In the genomic region with DNA sequence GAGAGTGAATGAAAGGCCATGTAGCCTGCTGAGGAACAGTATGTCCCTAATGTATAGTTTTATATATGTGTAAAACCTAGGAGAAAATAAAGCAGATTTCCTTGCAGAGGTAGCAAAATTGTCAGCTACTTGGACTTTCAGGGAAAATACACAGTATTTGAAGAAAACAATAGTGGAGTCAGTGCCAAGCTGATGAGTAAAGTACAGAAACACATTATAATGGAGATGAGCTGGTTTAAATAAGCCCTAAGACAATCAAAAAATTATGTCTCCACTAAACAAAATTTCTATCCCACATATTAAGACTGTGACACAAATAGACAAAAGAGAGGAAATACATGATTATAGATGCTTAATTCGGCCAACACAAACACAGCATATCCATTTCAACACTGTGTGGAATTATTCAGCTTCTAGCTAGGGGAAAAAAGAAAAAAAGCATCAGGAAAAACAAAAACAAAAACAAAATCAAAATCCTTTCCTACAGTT, we compare ENCODE assay signal across 10 cellular contexts.
A peak's percentile ranks its signal among the peaks of the same experiment; 100 is the strongest.
DNase-seq lines count a peak whose midpoint lies in the region; ATAC-seq and TF ChIP-seq lines count a peak whose summit lies in the region.
"Had no signal": no experiment of that assay in that cellular context is flagged by ENCODE, and none has a peak within 500 bp of the region (broad histone marks: within the 10 kb centered on the region; RNA-seq: fewer than 3 reads in every experiment).

No MANE protein-coding gene starts in this region.

- H3K9me3 Mint-ChIP-seq in activated CD8-positive, alpha-beta memory T cell treated with anti-CD3 and anti-CD28 coated beads, Interleukin-2, amount 10 ng/mL, durations not matched to agents 7 days and 5 days (ENCODE audit: low read depth), result peaks cover 13% of the 10 kb centered on the region
- H3K9me3 Mint-ChIP-seq in T-cell, result peaks cover 0 to 17% (median 6%) of the 10 kb centered on the region in 3 donors

- peaks cover 11% of the 10 kb centered on the region for H3K4me1 ChIP-seq in mucosa of descending colon (ENCODE audit: low read depth)

- H3K36me3 ChIP-seq in mucosa of descending colon (ENCODE audit: low read depth), result no peaks in the 10 kb centered on the region

- CTCF ChIA-PET in activated CD8-positive, alpha-beta memory T cell treated with anti-CD3 and anti-CD28 coated beads, Interleukin-2, amount 10 ng/mL, durations not matched to agents 7 days and 5 days (lab: Charles Lee), result interaction anchor here (0.9 to 2.6 kb wide), 6 partner anchors 9 to 75 kb away, joined by 3 to 10 read pairs (median 6); no protein-coding TSS in a partner anchor
- CTCF ChIA-PET in T-cell (lab: Charles Lee), result interaction anchor here in 1 of 2 donors (0.6 to 1.6 kb wide), 7 partner anchors 9 to 233 kb away, joined by 3 to 7 read pairs (median 3); partner anchors contain the start of gene MAML2

- H3K4me1 Mint-ChIP-seq in activated CD8-positive, alpha-beta memory T cell treated with anti-CD3 and anti-CD28 coated beads, Interleukin-2, amount 10 ng/mL, durations not matched to agents 7 days and 5 days, result peaks cover 55% of the 10 kb centered on the region
- peaks cover 81 to 85% (median 83%) of the 10 kb centered on the region in 3 donors for H3K4me1 Mint-ChIP-seq in T-cell

- H3K36me3 Mint-ChIP-seq in activated CD8-positive, alpha-beta memory T cell treated with anti-CD3 and anti-CD28 coated beads, Interleukin-2, amount 10 ng/mL, durations not matched to agents 7 days and 5 days, result peaks cover 33% of the 10 kb centered on the region
- peaks cover 44% of the 10 kb centered on the region for H3K36me3 Mint-ChIP-seq in T-cell

- peak overlapping the region; percentile 40 for H3K4me3 Mint-ChIP-seq in activated CD8-positive, alpha-beta memory T cell treated with anti-CD3 and anti-CD28 coated beads, Interleukin-2, amount 10 ng/mL, durations not matched to agents 7 days and 5 days
- H3K4me3 Mint-ChIP-seq in T-cell, result peak overlapping the region; percentile 67 to 70 (median 68)

- no peak for DNase-seq in activated CD8-positive, alpha-beta memory T cell treated with anti-CD3 and anti-CD28 coated beads, Interleukin-2, amount 10 ng/mL, durations not matched to agents 7 days and 5 days
- no peak for DNase-seq in activated CD8-positive, alpha-beta memory T cell treated with anti-CD3 and anti-CD28 coated beads, Interleukin-2, amount 50 U/mL, for 48 hours
- DNase-seq in T-cell (no peak), fibroblast of gingiva (ENCODE audit: low read depth) (peak; percentile 55), superior temporal gyrus (ENCODE audit: extremely low spot score) (peak; percentile 41), cerebellar nuclear complex (lab: John Stamatoyannopoulos, UW) (no peak), mucosa of descending colon (no peak)
- DNase-seq: ACHN, retina had no signal

- no peaks in the 10 kb centered on the region for H3K9me3 ChIP-seq in mucosa of descending colon

- no peak overlapping the region for H3K4me3 ChIP-seq in mucosa of descending colon

- no peak for TF ChIP-seq CTCF in mucosa of descending colon (IDR thresholded peaks at IDR 0.05)

- no peaks in the 10 kb centered on the region for H3K27me3 Mint-ChIP-seq in activated CD8-positive, alpha-beta memory T cell treated with anti-CD3 and anti-CD28 coated beads, Interleukin-2, amount 10 ng/mL, durations not matched to agents 7 days and 5 days
- H3K27me3 Mint-ChIP-seq in T-cell, result no peaks in the 10 kb centered on the region

- peak; percentile 4 for ATAC-seq in activated CD8-positive, alpha-beta memory T cell treated with anti-CD3 and anti-CD28 coated beads, Interleukin-2, amount 10 ng/mL, durations not matched to agents 7 days and 5 days
- peak in 2 of 4 experiments; percentile 11 to 22 for ATAC-seq in T-cell (replicated peaks in 1 of 4)
- no peak for ATAC-seq in mucosa of descending colon
- ATAC-seq in GM18858 (IDR thresholded peaks at IDR 0.05; ENCODE audit: unreplicated experiment), result no peak

- intact Hi-C loops in mucosa of descending colon (cut with DNase I, micrococcal nuclease), result no loop called here

- POLR2A ChIA-PET in T-cell (lab: Charles Lee), result interaction anchor here in 1 of 2 donors (0.6 to 0.9 kb wide), 2 partner anchors 11 to 61 kb away, joined by 3 to 5 read pairs; no protein-coding TSS in a partner anchor

- peak overlapping the region; percentile 82 for H3K27ac Mint-ChIP-seq in activated CD8-positive, alpha-beta memory T cell treated with anti-CD3 and anti-CD28 coated beads, Interleukin-2, amount 10 ng/mL, durations not matched to agents 7 days and 5 days
- H3K27ac Mint-ChIP-seq in T-cell, result peak overlapping the region; percentile 94 to 96

Comparison
In these comparisons a context has a peak if more than half of its experiments do, and no peak if none do; other contexts are left out.
1. DNase-seq: peak in fibroblast of gingiva (single experiment) and superior temporal gyrus (single experiment); none in activated CD8-positive, alpha-beta memory T cell treated with anti-CD3 and anti-CD28 coated beads, Interleukin-2, amount 10 ng/mL, durations not matched to agents 7 days and 5 days (single experiment), activated CD8-positive, alpha-beta memory T cell treated with anti-CD3 and anti-CD28 coated beads, Interleukin-2, amount 50 U/mL, for 48 hours (single experiment), T-cell (0 of 34), cerebellar nuclear complex (0 of 2) and mucosa of descending colon (0 of 3).